In the genomic region with DNA sequence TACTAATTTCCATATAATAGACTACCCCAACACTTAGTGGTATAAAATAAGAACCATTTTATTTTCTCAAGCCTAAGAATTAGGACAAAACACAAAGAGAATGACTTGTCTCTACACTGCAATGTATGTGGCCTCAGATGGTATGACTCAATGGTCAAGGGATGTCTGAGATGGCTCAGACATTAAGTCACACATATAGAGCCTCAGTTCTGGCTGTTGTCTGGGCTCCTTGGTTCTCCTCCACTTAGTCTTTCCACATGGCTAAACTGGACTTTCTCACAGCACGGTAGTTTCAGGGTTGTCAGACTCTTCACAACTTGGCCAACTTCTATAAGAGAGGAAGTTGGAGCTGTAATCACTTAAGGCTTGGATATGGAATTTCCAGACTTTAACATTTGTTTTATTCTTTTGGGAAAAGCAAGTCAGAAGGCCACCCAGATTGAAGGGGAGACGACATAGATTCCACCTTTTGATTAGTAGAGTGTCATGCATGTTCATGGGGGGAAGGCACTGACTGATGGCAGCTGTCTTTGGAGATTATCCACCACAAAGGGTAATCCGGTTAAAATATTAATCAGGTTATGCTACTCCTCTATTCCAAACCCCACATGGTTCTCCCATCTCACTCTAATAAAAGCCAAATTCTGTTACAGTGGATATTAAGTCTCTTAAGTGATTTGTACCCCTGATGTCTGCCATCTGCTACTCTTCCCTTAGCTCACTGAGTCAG, we compare ENCODE assay signal across 16 cellular contexts. TPM values are rescaled to one million over a fixed set of nuclear protein-coding genes. Genes with fewer than 3 reads are reported as not detected.
DNase-seq lines count a peak whose midpoint lies in the region; ATAC-seq and TF ChIP-seq lines count a peak whose summit lies in the region.
"Had no signal": no experiment of that assay in that cellular context is flagged by ENCODE, and none has a peak within 500 bp of the region (broad histone marks: within the 10 kb centered on the region; RNA-seq: fewer than 3 reads in every experiment).

No MANE protein-coding gene starts in this region.

- no peaks in the 10 kb centered on the region for H3K36me3 Mint-ChIP-seq in Caco-2 (ENCODE audit: insufficient read depth, unreplicated experiment)
- H3K36me3 Mint-ChIP-seq: activated CD8-positive, alpha-beta memory T cell treated with anti-CD3 and anti-CD28 coated beads, Interleukin-2, amount 10 ng/mL, durations not matched to agents 7 days and 5 days had no signal

- no peaks in the 10 kb centered on the region for H3K9me3 ChIP-seq in SK-N-SH
- no peaks in the 10 kb centered on the region for H3K9me3 ChIP-seq in Caco-2
- H3K9me3 ChIP-seq: esophagus muscularis mucosa, upper lobe of left lung had no signal

- H3K4me3 Mint-ChIP-seq in Caco-2 (ENCODE audit: unreplicated experiment) = no peak overlapping the region
- H3K4me3 Mint-ChIP-seq: activated CD8-positive, alpha-beta memory T cell treated with anti-CD3 and anti-CD28 coated beads, Interleukin-2, amount 10 ng/mL, durations not matched to agents 7 days and 5 days; T-helper 1 cell treated with Interleukin-12 subunit alpha and Interleukin-12 subunit beta and Interleukin-4 antibody, amounts not matched to agents 30 μg/mL and 1 μg/mL, for 36 hours had no signal

- peak overlapping the region; percentile 17; the same call in 1 of the 2 replicates for H3K9ac ChIP-seq in SK-N-SH
- H3K9ac ChIP-seq: parathyroid adenoma had no signal

- peak overlapping the region; percentile 22; the same call in 1 of the 2 replicates for H3K4me2 ChIP-seq in SK-N-SH

- no peak for TF ChIP-seq CTCF in SK-N-SH (IDR thresholded peaks at IDR 0.05)
- TF ChIP-seq CTCF in foreskin fibroblast (IDR thresholded peaks at IDR 0.05; ENCODE audit: low read depth, low read length) = no peak
- no peak for TF ChIP-seq CTCF in Caco-2 (IDR thresholded peaks at IDR 0.05; ENCODE audit: insufficient read depth in 1 of 2, low read depth in 1 of 2, low read length in 1 of 2, severe bottlenecking in 1 of 2, unreplicated experiment in 1 of 2)

- peaks cover 64% of the 10 kb centered on the region for H3K4me1 ChIP-seq in ACC112 (ENCODE audit: control insufficient read depth, insufficient read depth, low read length, unreplicated experiment)
- H3K4me1 ChIP-seq in SK-N-SH (ENCODE audit: control insufficient read depth in 1 of 2, insufficient read depth in 2 of 2, low read depth in 1 of 2, low read length in 1 of 2) = peaks cover 0 to 9% of the 10 kb centered on the region in 2 experiments; a peak in 1 of 4 replicates
- no peaks in the 10 kb centered on the region for H3K4me1 ChIP-seq in Caco-2
- H3K4me1 ChIP-seq: parathyroid adenoma had no signal

- peaks cover 22% of the 10 kb centered on the region for H3F3A ChIP-seq in SK-N-SH (replicated peaks; ENCODE audit: insufficient read depth)

- TF ChIP-seq EP300 in SK-N-SH (IDR thresholded peaks at IDR 0.05; ENCODE audit: borderline replicate concordance in 1 of 2, low read depth in 1 of 2, low read length in 1 of 2) = no peak

- 57% methylated on average over 3 of the region's 3 CpGs for WGBS in SK-N-SH (ENCODE audit: low lambda C conversion rate)

- H3K36me3 ChIP-seq in ACC112 (ENCODE audit: insufficient read depth, low read length) (no peaks in the 10 kb centered on the region), SK-N-SH (replicated peaks in 1 of 2; ENCODE audit: control insufficient read depth in 1 of 2, insufficient read depth in 2 of 2, low read length in 1 of 2) (no peaks in the 10 kb centered on the region), Caco-2 (ENCODE audit: control insufficient read depth, insufficient read depth, low read length) (no peaks in the 10 kb centered on the region)
- H3K36me3 ChIP-seq: esophagus muscularis mucosa, upper lobe of left lung had no signal

- DNase-seq in HCEC 1CT = peak; percentile 82
- DNase-seq in SK-N-SH = no peak
- peak; percentile 89 to 91 for DNase-seq in foreskin fibroblast
- no peak for DNase-seq in NCI-H1930 (lab: John Stamatoyannopoulos, UW)
- no peak for DNase-seq in Caco-2
- no peak for DNase-seq in stimulated activated CD4-positive, alpha-beta T cell treated with anti-CD3 and anti-CD28 coated beads, Interleukin-12 subunit alpha, Interleukin-12 subunit beta, amount 100 ng/mL, for 4 hours
- DNase-seq: activated CD8-positive, alpha-beta memory T cell treated with anti-CD3 and anti-CD28 coated beads, Interleukin-2, amount 10 ng/mL, durations not matched to agents 7 days and 5 days; left colon; NCI-H1694; upper lobe of left lung had no signal

- H4K20me1 ChIP-seq in SK-N-SH (ENCODE audit: insufficient read depth) = no peaks in the 10 kb centered on the region

- H3K27me3 Mint-ChIP-seq in Caco-2 (ENCODE audit: insufficient read depth, unreplicated experiment) = peaks cover 20% of the 10 kb centered on the region
- H3K27me3 Mint-ChIP-seq: activated CD8-positive, alpha-beta memory T cell treated with anti-CD3 and anti-CD28 coated beads, Interleukin-2, amount 10 ng/mL, durations not matched to agents 7 days and 5 days had no signal

- H3K9me3 Mint-ChIP-seq in Caco-2 (ENCODE audit: unreplicated experiment) = no peaks in the 10 kb centered on the region
- H3K9me3 Mint-ChIP-seq: T-helper 1 cell treated with Interleukin-12 subunit alpha and Interleukin-12 subunit beta and Interleukin-4 antibody, amounts not matched to agents 30 μg/mL and 1 μg/mL, for 36 hours had no signal

- CTCF ChIA-PET in SK-N-SH (lab: Yijun Ruan, JAX) (no interaction called here), Caco-2 (lab: Charles Lee) (no interaction called here)

- H3K27me3 ChIP-seq in ACC112 (ENCODE audit: insufficient read depth, low read length) (no peaks in the 10 kb centered on the region), SK-N-SH (ENCODE audit: insufficient read depth) (no peaks in the 10 kb centered on the region), Caco-2 (replicated peaks; ENCODE audit: control insufficient read depth, insufficient read depth, low read length) (no peaks in the 10 kb centered on the region)
- H3K27me3 ChIP-seq: esophagus muscularis mucosa, upper lobe of left lung had no signal

- intact Hi-C loops in Caco-2 (cut with micrococcal nuclease; ENCODE audit: unreplicated experiment) = no loop called here

- no TSS peak for BruUV-seq in Caco-2 (replicated peaks; lab: Mats Ljungman, UMichigan)

- no peak for TF ChIP-seq RAD21 in SK-N-SH (IDR thresholded peaks at IDR 0.05; ENCODE audit: low read length)

- H3K4me3 ChIP-seq in ACC112 (ENCODE audit: low read depth, low read length) (peak overlapping the region; percentile 2; the same call in 1 of the 2 replicates), SK-N-SH (ENCODE audit: low read depth in 2 of 2, low read length in 1 of 2) (no peak overlapping the region), foreskin fibroblast (ENCODE audit: low read depth in 1 of 2, low read length in 2 of 2) (no peak overlapping the region), Caco-2 (ENCODE audit: low read depth, low read length) (no peak overlapping the region)
- H3K4me3 ChIP-seq: esophagus muscularis mucosa, upper lobe of left lung had no signal

- H2AFZ ChIP-seq in ACC112 (ENCODE audit: low read length, unreplicated experiment) = no peak overlapping the region
- H2AFZ ChIP-seq in SK-N-SH (ENCODE audit: low read depth) = peak overlapping the region; percentile 44
- H2AFZ ChIP-seq: parathyroid adenoma had no signal

- H3K79me2 ChIP-seq in ACC112 (ENCODE audit: control insufficient read depth, insufficient read depth, low read length, unreplicated experiment) (peaks cover 57% of the 10 kb centered on the region), SK-N-SH (ENCODE audit: insufficient read depth) (peaks cover 9% of the 10 kb centered on the region; the same call in 1 of the 2 replicates)
- H3K79me2 ChIP-seq: parathyroid adenoma had no signal

- POLR2A ChIA-PET in SK-N-SH (lab: Yijun Ruan, JAX) = no interaction called here
- POLR2A ChIA-PET in Caco-2 (lab: Charles Lee) = no interaction called here

- H3K9me2 ChIP-seq in SK-N-SH = no peaks in the 10 kb centered on the region

- no peaks in the 10 kb centered on the region for H3K4me1 Mint-ChIP-seq in Caco-2 (ENCODE audit: low read depth, unreplicated experiment)

- H3K27ac ChIP-seq in ACC112 (ENCODE audit: low read depth, low read length) = peak overlapping the region; percentile 59
- peak overlapping the region in 1 of 2 experiments; percentile 56; a peak in 2 of 4 replicates for H3K27ac ChIP-seq in SK-N-SH (ENCODE audit: low read depth in 2 of 2, low read length in 1 of 2)
- H3K27ac ChIP-seq: esophagus muscularis mucosa, parathyroid adenoma, upper lobe of left lung had no signal

- H3K27ac Mint-ChIP-seq in Caco-2 (ENCODE audit: unreplicated experiment) = no peak overlapping the region
- H3K27ac Mint-ChIP-seq: activated CD8-positive, alpha-beta memory T cell treated with anti-CD3 and anti-CD28 coated beads, Interleukin-2, amount 10 ng/mL, durations not matched to agents 7 days and 5 days; T-helper 1 cell treated with Interleukin-12 subunit alpha and Interleukin-12 subunit beta and Interleukin-4 antibody, amounts not matched to agents 30 μg/mL and 1 μg/mL, for 36 hours had no signal

- ATAC-seq in GM18519 (IDR thresholded peaks at IDR 0.05; ENCODE audit: low FRiP score, unreplicated experiment) = no peak
- ATAC-seq: activated CD8-positive, alpha-beta memory T cell treated with anti-CD3 and anti-CD28 coated beads, Interleukin-2, amount 10 ng/mL, durations not matched to agents 7 days and 5 days; left colon had no signal

TF ChIP-seq in SK-N-SH, 30 proteins besides CTCF, POLR2A, EP300 and RAD21:
- TF ChIP-seq JUND (IDR thresholded peaks at IDR 0.05) (peak; percentile 32; the same call in 1 of the 2 replicates), YY1 (IDR thresholded peaks at IDR 0.05; ENCODE audit: low read depth) (no peak), FOSL2 (IDR thresholded peaks at IDR 0.05; ENCODE audit: borderline replicate concordance, low read depth) (peak; percentile 54; the same call in 1 of the 2 replicates), SIN3A (IDR thresholded peaks at IDR 0.05; ENCODE audit: borderline replicate concordance, low read depth, low read length) (no peak), TEAD4 (IDR thresholded peaks at IDR 0.05; ENCODE audit: borderline replicate concordance, insufficient read depth) (peak; percentile 44; the same call in 1 of the 2 replicates), TAF1 (IDR thresholded peaks at IDR 0.05; ENCODE audit: borderline replicate concordance, low read depth, low read length) (no peak), TCF12 (IDR thresholded peaks at IDR 0.05) (peak; percentile 49)
- TF ChIP-seq, protein P1, sequence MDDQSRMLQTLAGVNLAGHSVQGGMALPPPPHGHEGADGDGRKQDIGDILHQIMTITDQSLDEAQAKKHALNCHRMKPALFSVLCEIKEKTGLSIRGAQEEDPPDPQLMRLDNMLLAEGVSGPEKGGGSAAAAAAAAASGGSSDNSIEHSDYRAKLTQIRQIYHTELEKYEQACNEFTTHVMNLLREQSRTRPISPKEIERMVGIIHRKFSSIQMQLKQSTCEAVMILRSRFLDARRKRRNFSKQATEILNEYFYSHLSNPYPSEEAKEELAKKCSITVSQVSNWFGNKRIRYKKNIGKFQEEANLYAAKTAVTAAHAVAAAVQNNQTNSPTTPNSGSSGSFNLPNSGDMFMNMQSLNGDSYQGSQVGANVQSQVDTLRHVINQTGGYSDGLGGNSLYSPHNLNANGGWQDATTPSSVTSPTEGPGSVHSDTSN (IDR thresholded peaks at IDR 0.05) = no peak

RNA-seq across cellular contexts. Expression of a gene that starts 9.4 kb away (rescaled TPM):
- polyA plus RNA-seq in SK-N-SH (2012; rRNA removed) = 3.5 and 3.7 TPM in 2 replicates
- polyA plus RNA-seq in SK-N-SH (2012; cell fraction: cytosol; rRNA removed) = 3.4 and 4.4 TPM in 2 replicates
- polyA plus RNA-seq in SK-N-SH (2012; cell fraction: nucleus; rRNA removed) = 4.2 and 9.0 TPM in 2 replicates
- 0.37 TPM in 1 of 2 replicates, not detected in the other for total RNA-seq in Caco-2 (2022)
- total RNA-seq: G401 had no signal

Comparison
In these comparisons a context has a peak if more than half of its experiments do, and no peak if none do; other contexts are left out.
1. DNase-seq: peak in HCEC 1CT (single experiment) and foreskin fibroblast (2 of 2); none in SK-N-SH (single experiment), NCI-H1930 (0 of 2), Caco-2 (0 of 2) and stimulated activated CD4-positive, alpha-beta T cell treated with anti-CD3 and anti-CD28 coated beads, Interleukin-12 subunit alpha, Interleukin-12 subunit beta, amount 100 ng/mL, for 4 hours (single experiment).